10 cellular contexts compared by ENCODE assay signal in genomic region chr1:229204863-229205777, GRCh38.
DNase-seq lines count a peak whose midpoint lies in the region; ATAC-seq and TF ChIP-seq lines count a peak whose summit lies in the region.
"Had no signal": no experiment of that assay in that cellular context is flagged by ENCODE, and none has a peak within 500 bp of the region (broad histone marks: within the 10 kb centered on the region; RNA-seq: fewer than 3 reads in every experiment).

No MANE protein-coding gene starts in this region.

- H3K4me1 Mint-ChIP-seq in mesothelial cell of epicardium (peaks cover 63% of the 10 kb centered on the region), Caco-2 (ENCODE audit: low read depth, unreplicated experiment) (peaks cover 11% of the 10 kb centered on the region)

- H3K27me3 Mint-ChIP-seq in mesothelial cell of epicardium (ENCODE audit: low read depth) (no peaks in the 10 kb centered on the region), Caco-2 (ENCODE audit: insufficient read depth, unreplicated experiment) (no peaks in the 10 kb centered on the region)

- H3K27ac Mint-ChIP-seq in mesothelial cell of epicardium (peak overlapping the region; percentile 86), Caco-2 (ENCODE audit: unreplicated experiment) (no peak overlapping the region)

- H3K36me3 ChIP-seq in aorta (ENCODE audit: control insufficient read depth in 1 of 2, insufficient read depth in 2 of 2, low read length in 1 of 2) (no peaks in the 10 kb centered on the region), Caco-2 (ENCODE audit: control insufficient read depth, insufficient read depth, low read length) (no peaks in the 10 kb centered on the region)

- intact Hi-C loops in Right ventricle myocardium inferior (cut with DNase I) = no loop called here
- intact Hi-C loops in cardiac septum (cut with DNase I) = no loop called here
- intact Hi-C loops in aorta (cut with DNase I) = no loop called here
- intact Hi-C loops in Caco-2 (cut with micrococcal nuclease; ENCODE audit: unreplicated experiment) = no loop called here

- no peak overlapping the region for H3K4me3 Mint-ChIP-seq in mesothelial cell of epicardium
- no peak overlapping the region for H3K4me3 Mint-ChIP-seq in Caco-2 (ENCODE audit: unreplicated experiment)

- TF ChIP-seq CTCF in cardiac fibroblast (IDR thresholded peaks at IDR 0.05; ENCODE audit: low read depth, low read length) (no peak), mesothelial cell of epicardium (IDR thresholded peaks at IDR 0.05; ENCODE audit: unreplicated experiment) (no peak), Caco-2 (IDR thresholded peaks at IDR 0.05; ENCODE audit: insufficient read depth in 1 of 2, low read depth in 1 of 2, low read length in 1 of 2, severe bottlenecking in 1 of 2, unreplicated experiment in 1 of 2) (no peak)

- H3K27me3 ChIP-seq in aorta (ENCODE audit: control insufficient read depth in 1 of 2, insufficient read depth in 2 of 2, low read length in 1 of 2) (no peaks in the 10 kb centered on the region), Caco-2 (replicated peaks; ENCODE audit: control insufficient read depth, insufficient read depth, low read length) (no peaks in the 10 kb centered on the region)

- H3K36me3 Mint-ChIP-seq in mesothelial cell of epicardium (peaks cover 3% of the 10 kb centered on the region), Caco-2 (ENCODE audit: insufficient read depth, unreplicated experiment) (peaks cover 6% of the 10 kb centered on the region)

- H3K9me3 Mint-ChIP-seq in mesothelial cell of epicardium (no peaks in the 10 kb centered on the region), Caco-2 (ENCODE audit: unreplicated experiment) (no peaks in the 10 kb centered on the region)

- DNase-seq in Right ventricle myocardium inferior (ENCODE audit: missing footprints) (no peak), cardiac septum (ENCODE audit: low spot score) (no peak), cardiac fibroblast (ENCODE audit: low read depth in 2 of 2) (peak; percentile 49 to 95), mesothelial cell of epicardium (ENCODE audit: low spot score in 2 of 2, unreplicated experiment in 2 of 2) (no peak), aorta (no peak), HK-2 (ENCODE audit: unreplicated experiment) (no peak), Caco-2 (no peak)
- DNase-seq: DMS153 had no signal

- 6 to 9% methylated on average over 17 of the region's 17 CpGs for WGBS in aorta, 2 donors

- no TSS peak for BruUV-seq in Caco-2 (replicated peaks; lab: Mats Ljungman, UMichigan)

- H3K4me1 ChIP-seq in aorta (ENCODE audit: control insufficient read depth in 1 of 2, insufficient read depth in 2 of 2, low read length in 2 of 2) = no peaks in the 10 kb centered on the region
- H3K4me1 ChIP-seq in Caco-2 = peaks cover 46% of the 10 kb centered on the region
- H3K4me1 ChIP-seq: parathyroid adenoma had no signal

- CTCF ChIA-PET in Caco-2 (lab: Charles Lee) = no interaction called here

- POLR2A ChIA-PET in Caco-2 (lab: Charles Lee) = no interaction called here

- no peak overlapping the region for H3K4me3 ChIP-seq in cardiac fibroblast (replicated peaks in 1 of 2; ENCODE audit: low read depth in 2 of 2, low read length in 2 of 2)
- H3K4me3 ChIP-seq in aorta (ENCODE audit: low read length in 2 of 2) = no peak overlapping the region
- no peak overlapping the region for H3K4me3 ChIP-seq in Caco-2 (ENCODE audit: low read depth, low read length)

- H3K9me3 ChIP-seq in aorta (ENCODE audit: control insufficient read depth, low read length) (no peaks in the 10 kb centered on the region), Caco-2 (no peaks in the 10 kb centered on the region)

- peak overlapping the region; percentile 43 to 95 for H3K27ac ChIP-seq in aorta (ENCODE audit: low read depth in 1 of 2, low read length in 2 of 2)
- H3K27ac ChIP-seq: parathyroid adenoma had no signal

- peak; percentile 72 for ATAC-seq in Right ventricle myocardium inferior
- ATAC-seq in aorta (ENCODE audit: low FRiP score) = peak; percentile 69
- no peak for ATAC-seq in GM18502 (IDR thresholded peaks at IDR 0.05; ENCODE audit: poor library complexity, unreplicated experiment)

Comparison
In these comparisons a context has a peak if more than half of its experiments do, and no peak if none do; other contexts are left out.
1. DNase-seq: peak in cardiac fibroblast (2 of 2); none in Right ventricle myocardium inferior (single experiment), cardiac septum (single experiment), mesothelial cell of epicardium (0 of 2), aorta (0 of 2), HK-2 (single experiment) and Caco-2 (0 of 2).